In genomic region chr13:44388427-44388826, GRCh38 we compare ENCODE assay signal across 30 cellular contexts. TPM values are rescaled to one million over a fixed set of nuclear protein-coding genes. Genes with fewer than 3 reads are reported as not detected.
DNase-seq lines count a peak whose midpoint lies in the region; ATAC-seq, FAIRE-seq and TF ChIP-seq lines count a peak whose summit lies in the region.
"Had no signal": no experiment of that assay in that cellular context is flagged by ENCODE, and none has a peak within 500 bp of the region (broad histone marks: within the 10 kb centered on the region; RNA-seq: fewer than 3 reads in every experiment).

No MANE protein-coding gene starts in this region.

- H3K36me3 ChIP-seq in heart left ventricle (no peaks in the 10 kb centered on the region), mesendoderm (ENCODE audit: control insufficient read depth, insufficient read depth, low read length) (no peaks in the 10 kb centered on the region), pancreas (no peaks in the 10 kb centered on the region)
- H3K36me3 ChIP-seq: MG63, upper lobe of left lung had no signal

- peaks cover 17% of the 10 kb centered on the region for H3K4me1 Mint-ChIP-seq in CD14-positive monocyte
- H3K4me1 Mint-ChIP-seq: activated naive CD8-positive, alpha-beta T cell treated with anti-CD3 and anti-CD28 coated beads, Interleukin-2, amount 50 U/mL, for 24 hours; central memory CD8-positive, alpha-beta T cell had no signal

- 37 to 64% (median 46%) methylated on average over 7 of the region's 7 CpGs for WGBS in heart left ventricle, 4 donors
- no CpG with 5 or more reads among the region's 7 CpGs for WGBS in mesendoderm (ENCODE audit: extremely low coverage, insufficient coverage, low lambda C conversion rate)
- 73 to 81% methylated on average over 7 of the region's 7 CpGs for WGBS in pancreas, 2 donors

- no peak for TF ChIP-seq POLR2A in heart left ventricle (IDR thresholded peaks at IDR 0.05)

- no peak overlapping the region for H2AK5ac ChIP-seq in mesendoderm (ENCODE audit: low read length)

- FAIRE-seq in pancreas (lab: Jason Lieb, UNC), result no peak
- FAIRE-seq: A549, G401.6, GM19239 had no signal

- no peak overlapping the region for H3K4me2 ChIP-seq in mesendoderm (ENCODE audit: low read length)
- H3K4me2 ChIP-seq: A549 had no signal

- no peak overlapping the region for H3K4me3 Mint-ChIP-seq in CD14-positive monocyte
- H3K4me3 Mint-ChIP-seq: activated naive CD8-positive, alpha-beta T cell treated with anti-CD3 and anti-CD28 coated beads, Interleukin-2, amount 50 U/mL, for 24 hours; activated T-cell treated with anti-CD3 and anti-CD28 coated beads, Interleukin-2, amount 50 U/mL, for 24 hours; central memory CD8-positive, alpha-beta T cell; dendritic cell treated with granulocyte-macrophage colony-stimulating factor and Interleukin-4, amounts not matched to agents 40 ng/mL and 50 ng/mL, for 4 days; memory B cell; T-helper 17 cell had no signal

- H3K79me1 ChIP-seq in mesendoderm (ENCODE audit: low read length), result no peaks in the 10 kb centered on the region

- DNase-seq in CD14-positive monocyte (ENCODE audit: low spot score) (no peak), heart left ventricle (peak in 4 of 5 donors; percentile 25 to 66 (median 54)), mesendoderm (peak; percentile 95), pancreas (no peak), hippocampal formation (lab: John Stamatoyannopoulos, UW) (no peak), kidney glomerular epithelial cell (lab: John Stamatoyannopoulos, UW) (no peak)
- DNase-seq in activated effector memory CD4-positive, alpha-beta T cell treated with Interleukin-2 at 50 U/mL for 16 hours, result no peak
- DNase-seq: activated CD4-positive, alpha-beta T cell treated with anti-CD3 and anti-CD28 coated beads for 4 hours; activated gamma-delta T cell treated with Interleukin-2 at 50 U/mL for 16 hours; activated naive CD8-positive, alpha-beta T cell treated with anti-CD3 and anti-CD28 coated beads, Interleukin-2, amount 50 U/mL, for 24 hours; activated T-cell treated with anti-CD3 and anti-CD28 coated beads, Interleukin-2, amount 50 U/mL, for 24 hours; DMS53; H7; KG1; MG63; NCI-H1105 treated with DMSO at 0.1 percent for 48 hours; NCI-H2029; NCI-H2227 treated with DMSO at 0.1 percent for 48 hours; NCI-H69; stimulated activated CD4-positive, alpha-beta T cell treated with anti-CD3 and anti-CD28 coated beads, Interleukin-2, amount 100 ng/mL, for 48 hours; T-helper 17 cell; upper lobe of left lung had no signal

- no peak overlapping the region for H4K8ac ChIP-seq in mesendoderm (ENCODE audit: low read depth, low read length)

- H3K4me1 ChIP-seq in heart left ventricle (peaks cover 0 to 24% (median 7%) of the 10 kb centered on the region in 12 donors), mesendoderm (ENCODE audit: control insufficient read depth, low read depth, low read length) (peaks cover 20% of the 10 kb centered on the region), pancreas (no peaks in the 10 kb centered on the region)
- H3K4me1 ChIP-seq: A549, upper lobe of left lung had no signal

- H3K4me3 ChIP-seq in heart left ventricle (no peak overlapping the region), mesendoderm (ENCODE audit: low read length) (no peak overlapping the region), pancreas (no peak overlapping the region)
- H3K4me3 ChIP-seq: A549, MG63, upper lobe of left lung had no signal

- H3K27me3 ChIP-seq in heart left ventricle (no peaks in the 10 kb centered on the region), mesendoderm (ENCODE audit: insufficient read depth, low read length, poor library complexity) (no peaks in the 10 kb centered on the region), pancreas (no peaks in the 10 kb centered on the region)
- H3K27me3 ChIP-seq: MG63, upper lobe of left lung had no signal

- H3K79me2 ChIP-seq in mesendoderm (ENCODE audit: control insufficient read depth, insufficient read depth, low read length), result no peaks in the 10 kb centered on the region

- H2BK15ac ChIP-seq in mesendoderm (replicated peaks; ENCODE audit: low read depth), result peak overlapping the region; percentile 20

- H3K27ac ChIP-seq in heart left ventricle (peak overlapping the region in 7 of 12 donors; percentile 2 to 41 (median 11)), mesendoderm (ENCODE audit: low read depth, low read length) (no peak overlapping the region), pancreas (no peak overlapping the region)
- H3K27ac ChIP-seq: A549, upper lobe of left lung had no signal

- H3K36me3 Mint-ChIP-seq in CD14-positive monocyte, result no peaks in the 10 kb centered on the region
- H3K36me3 Mint-ChIP-seq: memory B cell had no signal

- H3K9me3 Mint-ChIP-seq in CD14-positive monocyte, result no peaks in the 10 kb centered on the region
- H3K9me3 Mint-ChIP-seq: activated naive CD8-positive, alpha-beta T cell treated with anti-CD3 and anti-CD28 coated beads, Interleukin-2, amount 50 U/mL, for 24 hours; activated T-cell treated with anti-CD3 and anti-CD28 coated beads, Interleukin-2, amount 50 U/mL, for 24 hours; central memory CD8-positive, alpha-beta T cell; dendritic cell treated with granulocyte-macrophage colony-stimulating factor and Interleukin-4, amounts not matched to agents 40 ng/mL and 50 ng/mL, for 4 days; memory B cell had no signal

- H2BK120ac ChIP-seq in mesendoderm (ENCODE audit: low read depth, low read length), result peak overlapping the region; percentile 90

- no peak overlapping the region for H3K56ac ChIP-seq in mesendoderm (ENCODE audit: low read length)

- H3K18ac ChIP-seq in mesendoderm (ENCODE audit: low read length), result peak overlapping the region; percentile 77

- no peak overlapping the region for H3K9ac ChIP-seq in mesendoderm (ENCODE audit: low read length)

- H3K27me3 Mint-ChIP-seq in CD14-positive monocyte (ENCODE audit: low read depth in 3 of 3), result peaks cover 5 to 7% (median 5%) of the 10 kb centered on the region in 3 donors
- H3K27me3 Mint-ChIP-seq: central memory CD8-positive, alpha-beta T cell had no signal

- H3K23ac ChIP-seq in mesendoderm (ENCODE audit: low read length), result no peak overlapping the region

- ATAC-seq in SK-N-SH treated with all-trans-retinoic acid at 6 μM for 48 hours, result no peak
- ATAC-seq in heart left ventricle, result peak; percentile 71 to 88 (median 75)
- ATAC-seq in pancreas, result no peak
- ATAC-seq: A549; activated naive CD8-positive, alpha-beta T cell treated with anti-CD3 and anti-CD28 coated beads, Interleukin-2, amount 50 U/mL, for 24 hours; T-helper 17 cell had no signal

- intact Hi-C loops in CD14-positive monocyte (cut with micrococcal nuclease) (no loop called here), heart left ventricle (cut with DNase I) (loop anchor here in 4 of 10 donors (5.0 kb wide), 1 partner anchor 44 kb away; no protein-coding TSS in a partner anchor), pancreas (cut with DNase I) (no loop called here)

- TF ChIP-seq CTCF in CD14-positive monocyte (IDR thresholded peaks at IDR 0.05), result no peak
- peak in 1 of 12 donors; percentile 11 for TF ChIP-seq CTCF in heart left ventricle (IDR thresholded peaks at IDR 0.05)
- no peak for TF ChIP-seq CTCF in pancreas (IDR thresholded peaks at IDR 0.05)

- peak overlapping the region; percentile 78 for H3K4ac ChIP-seq in mesendoderm (ENCODE audit: low read depth, low read length)

- H3K9me3 ChIP-seq in heart left ventricle (no peaks in the 10 kb centered on the region), pancreas (no peaks in the 10 kb centered on the region)
- H3K9me3 ChIP-seq: A549, MG63, upper lobe of left lung had no signal

- H4K5ac ChIP-seq in mesendoderm (ENCODE audit: low read length), result no peak overlapping the region

- peak overlapping the region in 4 of 7 donors; percentile 35 to 59 (median 49) for H3K27ac Mint-ChIP-seq in CD14-positive monocyte
- H3K27ac Mint-ChIP-seq: activated naive CD8-positive, alpha-beta T cell treated with anti-CD3 and anti-CD28 coated beads, Interleukin-2, amount 50 U/mL, for 24 hours; activated T-cell treated with anti-CD3 and anti-CD28 coated beads, Interleukin-2, amount 50 U/mL, for 24 hours; dendritic cell treated with granulocyte-macrophage colony-stimulating factor and Interleukin-4, amounts not matched to agents 40 ng/mL and 50 ng/mL, for 4 days; memory B cell; T-helper 17 cell had no signal

- peak overlapping the region; percentile 29 for H2BK5ac ChIP-seq in mesendoderm (ENCODE audit: low read length)

TF ChIP-seq in SK-N-SH treated with all-trans-retinoic acid at 6 μM for 48 hours, 23 proteins besides CTCF, POLR2A, EP300 and RAD21:
- TF ChIP-seq PPARA (CRISPR knock-in tag; IDR thresholded peaks at IDR 0.05; ENCODE audit: borderline replicate concordance) (no peak), ARNTL (CRISPR knock-in tag; IDR thresholded peaks at IDR 0.05; ENCODE audit: borderline replicate concordance, low read depth) (no peak), ZNF70 (CRISPR knock-in tag; IDR thresholded peaks at IDR 0.05) (peak; percentile 70; the same call in 1 of the 2 replicates), ZC3H10 (CRISPR knock-in tag; IDR thresholded peaks at IDR 0.05) (no peak), TOX (CRISPR knock-in tag; IDR thresholded peaks at IDR 0.05; ENCODE audit: borderline replicate concordance) (no peak), ISL1 (CRISPR knock-in tag; IDR thresholded peaks at IDR 0.05) (no peak), ZNF565 (CRISPR knock-in tag; conservative IDR thresholded peaks at IDR 0.05; ENCODE audit: low read depth) (no peak)

RNA-seq across cellular contexts. Expression of gene SERP2, which starts 14.8 kb away (rescaled TPM):
- polyA plus RNA-seq in CD14-positive monocyte, result not detected
- 10 to 100 TPM in 8 of 9 donors, 1 to 10 TPM in 1; 9.6 to 16.5 (median 12.8) TPM for total RNA-seq in heart left ventricle
- polyA plus RNA-seq in heart left ventricle, result 10 to 100 TPM; 14.7 to 16.6 TPM
- 1.9 TPM for polyA plus RNA-seq in mesendoderm (2013, experiment 1 of 2)
- 1.8 TPM for polyA plus RNA-seq in mesendoderm (2013, experiment 2 of 2)
- total RNA-seq in pancreas, result 1 to 10 TPM; 1.2 to 2.7 (median 1.6) TPM
- 10 to 100 TPM in 1 of 2 donors, 1 to 10 TPM in 1; 3.3 to 13.8 TPM for polyA plus RNA-seq in pancreas
- total RNA-seq: SK-MEL-5, T-helper 17 cell had no signal
- polyA plus RNA-seq: A549 had no signal

Comparison
In these comparisons a context has a peak if more than half of its experiments do, and no peak if none do; other contexts are left out.
1. DNase-seq: peak in heart left ventricle (4 of 5) and mesendoderm (single experiment); none in CD14-positive monocyte (single experiment), activated effector memory CD4-positive, alpha-beta T cell treated with Interleukin-2 at 50 U/mL for 16 hours (single experiment), pancreas (0 of 6), hippocampal formation (0 of 2) and kidney glomerular epithelial cell (single experiment).
2. ATAC-seq: peak in heart left ventricle (4 of 4); none in SK-N-SH treated with all-trans-retinoic acid at 6 μM for 48 hours (single experiment) and pancreas (0 of 4).
3. H3K27ac ChIP-seq: peak in heart left ventricle (7 of 12); none in mesendoderm (single experiment) and pancreas (0 of 4).
4. RNA of gene SERP2, which starts 14.8 kb away (polyA plus RNA-seq): 14.7 to 16.6 TPM in heart left ventricle and 3.3 to 13.8 TPM in pancreas; not detected in CD14-positive monocyte; every median in the first group is over 4 times any median in the second.